Comparison of ENCODE assay signal across 26 cellular contexts in genomic region chr2:79191816-79192215, GRCh38. TPM values are rescaled to one million over a fixed set of nuclear protein-coding genes. Genes with fewer than 3 reads are reported as not detected.
DNase-seq lines count a peak whose midpoint lies in the region; ATAC-seq and TF ChIP-seq lines count a peak whose summit lies in the region.
"Had no signal": no experiment of that assay in that cellular context is flagged by ENCODE, and none has a peak within 500 bp of the region (broad histone marks: within the 10 kb centered on the region; RNA-seq: fewer than 3 reads in every experiment).

No MANE protein-coding gene starts in this region.

- ATAC-seq in HG03045 (IDR thresholded peaks at IDR 0.05; ENCODE audit: unreplicated experiment): no peak
- ATAC-seq: A549, Right ventricle myocardium inferior had no signal

- no peaks in the 10 kb centered on the region for H3K9me3 ChIP-seq in MG63
- H3K9me3 ChIP-seq: A549; BLaER1 treated with 17β-estradiol and CSF1 and Interleukin-3, amounts not matched to agents 10 nM and 100 nM; Caco-2; SJSA1 had no signal

- H3K4me3 ChIP-seq in epithelial cell of proximal tubule (ENCODE audit: low read depth, low read length) (no peak overlapping the region), MG63 (no peak overlapping the region)
- H3K4me3 ChIP-seq: A549; BLaER1 treated with 17β-estradiol and CSF1 and Interleukin-3, amounts not matched to agents 10 nM and 100 nM; PC-9; SJSA1 had no signal

- DNase-seq in H4 (ENCODE audit: low spot score): peak; percentile 4
- DNase-seq in epithelial cell of proximal tubule (ENCODE audit: low read depth): peak; percentile 56
- peak; percentile 1 for DNase-seq in myocyte (ENCODE audit: low read depth)
- DNase-seq in MG63: no peak
- no peak for DNase-seq in NCI-H526 treated with DMSO at 0.1 percent for 48 hours (lab: John Stamatoyannopoulos, UW)
- DNase-seq in stimulated activated CD8-positive, alpha-beta memory T cell treated with anti-CD3 and anti-CD28 coated beads, Interleukin-4, amount 100 ng/mL, for 48 hours: no peak
- DNase-seq: AML-193; CD4-positive, alpha-beta memory T cell; DMS 273 treated with DMSO at 0.1 percent for 48 hours; DMS79; GF-D8; KBM-7; NCI-H1694; NCI-H2029 treated with DMSO at 0.1 percent for 48 hours; NCI-H446 treated with DMSO at 0.1 percent for 48 hours; NCI-H526; PC-9 had no signal

- no peak for TF ChIP-seq CTCF in epithelial cell of proximal tubule (conservative IDR thresholded peaks at IDR 0.05; ENCODE audit: low read depth, low read length)

- no peaks in the 10 kb centered on the region for H3K36me3 ChIP-seq in MG63
- H3K36me3 ChIP-seq: BLaER1 treated with 17β-estradiol and CSF1 and Interleukin-3, amounts not matched to agents 10 nM and 100 nM; SJSA1 had no signal

- H3K27me3 ChIP-seq in MG63: no peaks in the 10 kb centered on the region
- H3K27me3 ChIP-seq: BLaER1 treated with 17β-estradiol and CSF1 and Interleukin-3, amounts not matched to agents 10 nM and 100 nM; SJSA1 had no signal

RNA-seq across cellular contexts. Expression of gene REG3A, which starts 32.3 kb away (rescaled TPM):
- not detected in 2 replicates for total RNA-seq in H4 (2014; rRNA removed; shearing (Covaris generic))
- total RNA-seq in epithelial cell of proximal tubule: not detected in 2 replicates
- total RNA-seq in myocyte: not detected in 2 replicates
- polyA plus RNA-seq in myocyte (2012): not detected
- total RNA-seq in MG63 (2014; rRNA removed; shearing (Covaris generic); ENCODE audit: low replicate concordance): not detected in 2 replicates
- total RNA-seq: CD4-positive, alpha-beta memory T cell; LHCN-M2; MCF 10A; PC-9; Right ventricle myocardium inferior; RPMI7951; SJSA1 had no signal
- polyA plus RNA-seq: A549; CD4-positive, alpha-beta memory T cell had no signal

Comparison
In these comparisons a context has a peak if more than half of its experiments do, and no peak if none do; other contexts are left out.
1. DNase-seq: peak in H4 (single experiment), epithelial cell of proximal tubule (single experiment) and myocyte (single experiment); none in MG63 (single experiment), NCI-H526 treated with DMSO at 0.1 percent for 48 hours (single experiment) and stimulated activated CD8-positive, alpha-beta memory T cell treated with anti-CD3 and anti-CD28 coated beads, Interleukin-4, amount 100 ng/mL, for 48 hours (single experiment).